ENCODE assay signal across 8 cellular contexts in genomic region chr7:101290177-101291037, GRCh38. TPM values are rescaled to one million over a fixed set of nuclear protein-coding genes. Genes with fewer than 3 reads are reported as not detected.
A peak's percentile ranks its signal among the peaks of the same experiment; 100 is the strongest.
DNase-seq lines count a peak whose midpoint lies in the region; ATAC-seq, FAIRE-seq and TF ChIP-seq lines count a peak whose summit lies in the region.
"Not testable (repeated sequence)": the region's sequence is repeated elsewhere in the genome, so short reads cannot be mapped to it uniquely, and the experiment has no call there.

No MANE protein-coding gene starts in this region.

- peak; percentile 83 for ATAC-seq in GM12878
- peak; percentile 59 to 66 for ATAC-seq in right cardiac atrium
- ATAC-seq in stimulated activated naive CD8-positive, alpha-beta T cell treated with anti-CD3 and anti-CD28 coated beads, Interleukin-15, Interleukin-2, amounts not matched to agents 100 U/mL and 50 U/mL, for 24 hours, result peak; percentile 44

- POLR2A ChIA-PET in GM12878 (lab: Charles Lee), result not testable (repeated sequence)

- not testable (repeated sequence) for TF ChIP-seq RAD21 in GM12878 (IDR thresholded peaks at IDR 0.05; ENCODE audit: insufficient read depth, low read depth, low read length)

- H3K4me2 ChIP-seq in GM12878 (ENCODE audit: control insufficient read depth, insufficient read depth); parathyroid adenoma (ENCODE audit: low read length): not testable (repeated sequence)

- BruUV-seq in GM12878 (replicated peaks; lab: Mats Ljungman, UMichigan), result not testable (repeated sequence)

- not testable (repeated sequence) for H4K20me1 ChIP-seq in GM12878 (ENCODE audit: control insufficient read depth, insufficient read depth)

- CTCF ChIA-PET in GM12878 (lab: Yijun Ruan, JAX), result interaction anchor here (0.7 to 6.1 kb wide), 27 partner anchors 8 to 1425 kb away, joined by 3 to 97 read pairs (median 4); partner anchors contain the start of genes AZGP1, FIS1, IFT22 and PLOD3

- DNase-seq in DMS114 treated with DMSO at 0.1 percent for 48 hours (lab: John Stamatoyannopoulos, UW; ENCODE audit: unreplicated experiment) (peak; percentile 48), HT-29 (ENCODE audit: low spot score) (peak; percentile 55), NCI-H82 (lab: John Stamatoyannopoulos, UW) (peak; percentile 74), right cardiac atrium (peak; percentile 58 to 88 (median 82))
- peak; percentile 73 for DNase-seq in activated CD4-positive, alpha-beta T cell treated with anti-CD3 and anti-CD28 coated beads for 48 hours
- DNase-seq in GM12878 (ENCODE audit: low read depth, low spot score), result not testable (repeated sequence)
- DNase-seq in stimulated activated naive CD8-positive, alpha-beta T cell treated with anti-CD3 and anti-CD28 coated beads, Interleukin-15, Interleukin-2, amounts not matched to agents 100 U/mL and 50 U/mL, for 24 hours, result peak; percentile 76

- H3K79me2 ChIP-seq in GM12878 (ENCODE audit: control insufficient read depth, insufficient read depth, low read length); parathyroid adenoma: not testable (repeated sequence)

- H3K9ac ChIP-seq in GM12878 (ENCODE audit: control insufficient read depth, insufficient read depth, low read length); parathyroid adenoma: not testable (repeated sequence)

- not testable (repeated sequence) for H3K27me3 ChIP-seq in GM12878 (replicated peaks in 1 of 2; ENCODE audit: control insufficient read depth in 2 of 2, insufficient read depth in 2 of 2, low read length in 1 of 2); right cardiac atrium (ENCODE audit: control insufficient read depth, insufficient read depth); parathyroid adenoma (ENCODE audit: control insufficient read depth, insufficient read depth, low read length)

- in situ Hi-C loops in GM12878 (cut with MboI), result not testable (repeated sequence)

- not testable (repeated sequence) for H3K36me3 ChIP-seq in GM12878 (ENCODE audit: control insufficient read depth in 2 of 2, insufficient read depth in 2 of 2, low read length in 1 of 2); parathyroid adenoma (ENCODE audit: control insufficient read depth, insufficient read depth, low read length)

- FAIRE-seq in GM12878 (lab: Jason Lieb, UNC), result peak; percentile 92

- not testable (repeated sequence) for H3K4me1 ChIP-seq in GM12878 (ENCODE audit: control insufficient read depth, insufficient read depth, low read length); right cardiac atrium (ENCODE audit: control insufficient read depth, insufficient read depth, low read length); parathyroid adenoma

- TF ChIP-seq CTCF in GM12878 (IDR thresholded peaks at IDR 0.05 in 2 of 3, conservative IDR thresholded peaks at IDR 0.05 in 1 of 3; ENCODE audit: control insufficient read depth in 2 of 3, extremely low read depth in 1 of 3, insufficient read depth in 1 of 3, low read depth in 3 of 3, low read length in 3 of 3) (peak; percentile 30 to 53 (median 51)), parathyroid adenoma (IDR thresholded peaks at IDR 0.05) (peak; percentile 76)

- H3K4me3 ChIP-seq in GM12878; right cardiac atrium (ENCODE audit: low read length); parathyroid adenoma (ENCODE audit: low read depth, low read length): not testable (repeated sequence)

- intact Hi-C loops in GM12878 (cut with micrococcal nuclease; ENCODE audit: unreplicated experiment); right cardiac atrium (cut with DNase I): not testable (repeated sequence)

- not testable (repeated sequence) for H3K27ac ChIP-seq in GM12878 (ENCODE audit: control insufficient read depth, insufficient read depth); right cardiac atrium (ENCODE audit: low read length); parathyroid adenoma

- 14% methylated on average over 18 of the region's 18 CpGs for WGBS in GM12878 (ENCODE audit: insufficient coverage, insufficient replicate concordance, low lambda C conversion rate, missing lambda C conversion rate)
- 18% methylated on average over 16 of the region's 18 CpGs for WGBS in right cardiac atrium

- not testable (repeated sequence) for H3K9me3 ChIP-seq in GM12878 (replicated peaks; ENCODE audit: control insufficient read depth, insufficient read depth, low read length); right cardiac atrium (ENCODE audit: control insufficient read depth, low read length); parathyroid adenoma (ENCODE audit: control insufficient read depth, low read length)

- not testable (repeated sequence) for TF ChIP-seq EP300 in GM12878 (IDR thresholded peaks at IDR 0.05; ENCODE audit: borderline replicate concordance in 1 of 2, control insufficient read depth in 1 of 2, low read depth in 2 of 2, low read length in 2 of 2)

- SMC1A ChIA-PET in GM12878 (lab: Charles Lee; ENCODE audit: uncharacterized antibody, unreplicated experiment), result interaction anchor here (0.6 to 3.8 kb wide), 9 partner anchors 31 to 520 kb away, joined by 3 to 31 read pairs (median 4); partner anchors contain the start of gene ZNHIT1

- RAD21 ChIA-PET in GM12878 (lab: Charles Lee; ENCODE audit: unreplicated experiment), result interaction anchor here (0.5 to 2.4 kb wide), 7 partner anchors 31 to 149 kb away, joined by 3 to 16 read pairs (median 4); partner anchors contain the start of gene IFT22

- not testable (repeated sequence) for TF ChIP-seq POLR2A in GM12878 (IDR thresholded peaks at IDR 0.05; ENCODE audit: low read depth, low read length)

- not testable (repeated sequence) for H2AFZ ChIP-seq in GM12878 (ENCODE audit: control insufficient read depth, low read depth, low read length); parathyroid adenoma

RNA-seq across cellular contexts. Expression of gene IFT22, which starts 31.2 kb away (rescaled TPM):
- 23.5 and 29.4 TPM in 2 replicates for total RNA-seq in HT-29 (2014; rRNA removed; shearing (Covaris generic))
- 4.5 and 5.2 TPM in 2 replicates for total RNA-seq in GM12878 (2013; cell fraction: nucleolus; rRNA removed)
- total RNA-seq in GM12878 (2014; rRNA removed) (9.5 and 10.1 TPM in 2 replicates), GM12878 (2014; rRNA removed; fragmentation: Illumina TruSeq; extraction: Trizol) (12.1 and 13.4 TPM in 2 replicates), GM12878 (2021) (9.5 and 10.3 TPM in 2 replicates), right cardiac atrium (10 to 100 TPM; 22.0 to 34.7 (median 26.9) TPM)
- polyA plus RNA-seq in GM12878 (2011; ENCODE audit: low read depth), result 10.2 TPM
- polyA plus RNA-seq in GM12878 (2011; rRNA removed) (17.4 and 19.4 TPM in 2 replicates), GM12878 (2014; fragmentation: Illumina TruSeq; extraction: Trizol) (14.9 and 18.7 TPM in 2 replicates), GM12878 (2014; fragmentation: Nextera tagmentation; extraction: Ambion mirVana) (10 to 100 TPM; 22.2 TPM), GM12878 (2014; rRNA removed) (11.8 and 14.5 TPM in 2 replicates), GM12878 (2016; fragmentation: Nextera tagmentation; extraction: Ambion mirVana) (10 to 100 TPM; 22.5 to 25.7 TPM), right cardiac atrium (35.0 TPM)
- 14.9 and 17.6 TPM in 2 replicates for polyA plus RNA-seq in GM12878 (2011; cell fraction: cytosol; rRNA removed)
- 6.0 and 6.8 TPM in 2 replicates for polyA plus RNA-seq in GM12878 (2011; cell fraction: nucleus; rRNA removed)
- 11.7 and 12.5 TPM in 2 replicates for polyA plus RNA-seq in GM12878 (2012)
- 13.8 and 15.8 TPM in 2 replicates for polyA minus RNA-seq in GM12878 (2011; rRNA and poly(A)+ RNA removed)
- polyA minus RNA-seq in GM12878 (2011; cell fraction: cytosol; rRNA and poly(A)+ RNA removed), result 2.7 and 6.4 TPM in 2 replicates
- 1.5 and 3.7 TPM in 2 replicates for polyA minus RNA-seq in GM12878 (2011; cell fraction: nucleus; rRNA and poly(A)+ RNA removed)

RNA-seq across cellular contexts. Expression of gene FIS1, which starts 45.5 kb away (rescaled TPM):
- 377 and 384 TPM in 2 replicates for total RNA-seq in HT-29 (2014; rRNA removed; shearing (Covaris generic))
- total RNA-seq in GM12878 (2013; cell fraction: nucleolus; rRNA removed), result 56.3 and 63.6 TPM in 2 replicates
- 109 and 116 TPM in 2 replicates for total RNA-seq in GM12878 (2014; rRNA removed)
- total RNA-seq in GM12878 (2014; rRNA removed; fragmentation: Illumina TruSeq; extraction: Trizol), result 97.9 and 103 TPM in 2 replicates
- total RNA-seq in GM12878 (2021), result 104 and 110 TPM in 2 replicates
- polyA plus RNA-seq in GM12878 (2011; ENCODE audit: low read depth), result 63.8 TPM
- polyA plus RNA-seq in GM12878 (2011; rRNA removed), result 66.1 and 95.5 TPM in 2 replicates
- polyA plus RNA-seq in GM12878 (2011; cell fraction: cytosol; rRNA removed), result 159 and 194 TPM in 2 replicates
- 109 and 149 TPM in 2 replicates for polyA plus RNA-seq in GM12878 (2011; cell fraction: nucleus; rRNA removed)
- 81.7 and 82.3 TPM in 2 replicates for polyA plus RNA-seq in GM12878 (2012)
- 52.1 and 105 TPM in 2 replicates for polyA plus RNA-seq in GM12878 (2014; fragmentation: Illumina TruSeq; extraction: Trizol)
- polyA plus RNA-seq in GM12878 (2014; fragmentation: Nextera tagmentation; extraction: Ambion mirVana), result 10 to 100 TPM; 83.4 to 88.5 TPM
- 127 and 141 TPM in 2 replicates for polyA plus RNA-seq in GM12878 (2014; rRNA removed)
- 100 to 1,000 TPM; 147 to 149 TPM for polyA plus RNA-seq in GM12878 (2016; fragmentation: Nextera tagmentation; extraction: Ambion mirVana)
- 40.2 and 60.9 TPM in 2 replicates for polyA minus RNA-seq in GM12878 (2011; rRNA and poly(A)+ RNA removed)
- 12.0 and 13.8 TPM in 2 replicates for polyA minus RNA-seq in GM12878 (2011; cell fraction: cytosol; rRNA and poly(A)+ RNA removed)
- 17.7 and 23.1 TPM in 2 replicates for polyA minus RNA-seq in GM12878 (2011; cell fraction: nucleus; rRNA and poly(A)+ RNA removed)
- 100 to 1,000 TPM; 245 to 315 (median 279) TPM for total RNA-seq in right cardiac atrium
- 297 TPM for polyA plus RNA-seq in right cardiac atrium

RNA-seq across cellular contexts. Expression of gene CLDN15, which starts 52.8 kb away (rescaled TPM):
- total RNA-seq in HT-29 (2014; rRNA removed; shearing (Covaris generic)), result 14.7 and 15.1 TPM in 2 replicates
- 24.4 and 25.6 TPM in 2 replicates for total RNA-seq in GM12878 (2013; cell fraction: nucleolus; rRNA removed)
- total RNA-seq in GM12878 (2014; rRNA removed) (6.5 and 7.6 TPM in 2 replicates), GM12878 (2014; rRNA removed; fragmentation: Illumina TruSeq; extraction: Trizol) (3.8 and 4.7 TPM in 2 replicates), GM12878 (2021) (8.3 and 8.7 TPM in 2 replicates), right cardiac atrium (1 to 10 TPM; 2.4 to 3.4 (median 3.0) TPM)
- 2.1 TPM for polyA plus RNA-seq in GM12878 (2011; ENCODE audit: low read depth)
- polyA plus RNA-seq in GM12878 (2011; rRNA removed) (7.5 and 10.0 TPM in 2 replicates), GM12878 (2014; fragmentation: Illumina TruSeq; extraction: Trizol) (3.9 and 7.0 TPM in 2 replicates), GM12878 (2014; fragmentation: Nextera tagmentation; extraction: Ambion mirVana) (1 to 10 TPM in 1 of 2 experiments, under 1 TPM in 1; 0.47 to 1.1 TPM), GM12878 (2014; rRNA removed) (15.0 and 15.9 TPM in 2 replicates), GM12878 (2016; fragmentation: Nextera tagmentation; extraction: Ambion mirVana) (1 to 10 TPM; 4.4 to 6.2 TPM), right cardiac atrium (4.2 TPM)
- polyA plus RNA-seq in GM12878 (2011; cell fraction: cytosol; rRNA removed), result 10.4 and 13.8 TPM in 2 replicates
- polyA plus RNA-seq in GM12878 (2011; cell fraction: nucleus; rRNA removed), result 72.8 and 78.5 TPM in 2 replicates
- polyA plus RNA-seq in GM12878 (2012), result 5.6 and 8.8 TPM in 2 replicates
- polyA minus RNA-seq in GM12878 (2011; rRNA and poly(A)+ RNA removed), result 4.4 and 8.8 TPM in 2 replicates
- polyA minus RNA-seq in GM12878 (2011; cell fraction: cytosol; rRNA and poly(A)+ RNA removed), result 1.4 and 2.9 TPM in 2 replicates
- 11.8 and 14.1 TPM in 2 replicates for polyA minus RNA-seq in GM12878 (2011; cell fraction: nucleus; rRNA and poly(A)+ RNA removed)
